Comparison of ENCODE assay signal across 20 cellular contexts in the genomic region with DNA sequence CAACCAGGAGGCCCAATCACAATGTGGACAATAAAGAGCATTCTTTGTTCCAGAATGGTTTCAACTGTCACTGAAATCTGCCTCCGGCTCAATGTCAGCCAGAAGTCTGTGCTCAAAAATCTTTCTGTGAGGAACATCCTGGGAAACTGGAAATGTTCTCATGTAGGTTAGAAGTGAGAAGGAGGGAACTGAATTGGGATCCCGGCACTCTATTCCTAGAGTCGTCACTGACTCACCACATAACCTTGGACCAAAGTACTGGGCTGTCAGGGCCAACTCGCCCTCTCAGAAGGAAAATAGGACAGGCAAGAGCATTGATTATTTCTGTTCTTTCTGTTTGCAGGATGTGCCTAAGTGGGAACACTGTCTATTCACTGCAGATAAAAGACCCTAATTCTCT.
"Had no signal": no experiment of that assay in that cellular context is flagged by ENCODE, and none has a peak within 500 bp of the region (broad histone marks: within the 10 kb centered on the region; RNA-seq: fewer than 3 reads in every experiment).

No MANE protein-coding gene starts in this region.

- H3K36me3 ChIP-seq: esophagus muscularis mucosa, pancreas, transverse colon, uterus had no signal

- H3K27ac ChIP-seq: esophagus muscularis mucosa, foreskin keratinocyte, left lung, pancreas, transverse colon, uterus had no signal

- DNase-seq: activated B cell treated with CpG ODN at 0.5 μM for 24 hours; activated CD4-positive, alpha-beta memory T cell treated with anti-CD3 and anti-CD28 coated beads, Interleukin-2, amount 10 ng/mL, durations not matched to agents 7 days and 5 days; activated CD4-positive, alpha-beta T cell treated with anti-CD3 and anti-CD28 coated beads for 48 hours; activated naive CD4-positive, alpha-beta T cell treated with Interleukin-2 at 50 U/mL for 16 hours; activated T-cell treated with anti-CD3 and anti-CD28 coated beads, Interleukin-2, amount 50 U/mL, for 24 hours; effector memory CD4-positive, alpha-beta T cell; foreskin keratinocyte; glutamatergic neuron; kidney; left lung; naive thymus-derived CD4-positive, alpha-beta T cell; pancreas; stimulated activated CD4-positive, alpha-beta T cell treated with anti-CD3 and anti-CD28 coated beads, Interleukin-12 subunit alpha, Interleukin-12 subunit beta, amount 100 ng/mL, for 4 hours; stimulated activated CD4-positive, alpha-beta T cell treated with anti-CD3 and anti-CD28 coated beads, Interleukin-1b, Interleukin-23, amount 100 ng/mL, for 48 hours; stimulated activated naive CD4-positive, alpha-beta T cell treated with Interleukin-2 at 50 U/mL for 16 hours; T-cell; transverse colon; uterus had no signal

- H3K9me3 ChIP-seq: esophagus muscularis mucosa, left lung, pancreas, transverse colon, uterus had no signal

- H3K4me3 ChIP-seq: esophagus muscularis mucosa, left lung, pancreas, transverse colon, uterus had no signal

- ATAC-seq: foreskin keratinocyte; left lung; naive thymus-derived CD4-positive, alpha-beta T cell; pancreas; SK-N-SH treated with all-trans-retinoic acid at 6 μM for 48 hours; T-cell had no signal

- H3K27me3 ChIP-seq: esophagus muscularis mucosa, foreskin keratinocyte, left lung, pancreas, transverse colon, uterus had no signal

- H3K4me1 ChIP-seq: foreskin keratinocyte, left lung, pancreas, transverse colon, uterus had no signal
